1 cellular context compared by ENCODE assay signal in genomic region chr3:174477491-174477890, GRCh38.
TF ChIP-seq lines count a peak whose summit lies in the region.

No MANE protein-coding gene starts in this region.

TF ChIP-seq in GM23338, 12 proteins besides CTCF, POLR2A, EP300 and RAD21 (continued from another document):
- TF ChIP-seq ZNF462 (CRISPR knock-in tag; IDR thresholded peaks at IDR 0.05) (no peak), EZH2 (IDR thresholded peaks at IDR 0.05; ENCODE audit: low read depth, unreplicated experiment) (no peak), JUNB (IDR thresholded peaks at IDR 0.05; ENCODE audit: unreplicated experiment) (no peak)
